Comparison of ENCODE assay signal across 8 cellular contexts in the genomic region with DNA sequence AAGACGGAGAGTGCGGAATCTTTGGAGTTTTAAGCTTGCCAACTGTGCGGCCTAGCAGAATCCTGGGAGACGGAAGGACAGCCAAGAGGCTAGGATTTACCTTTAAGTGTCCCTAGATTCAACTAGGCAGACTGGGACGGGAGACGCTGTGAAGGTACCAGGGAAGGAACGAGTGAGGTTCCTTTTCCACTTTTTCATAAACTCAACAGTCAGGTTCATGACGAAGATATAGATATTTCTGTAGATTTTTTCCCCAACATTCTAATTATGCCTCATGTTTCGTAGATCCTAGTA. TPM values are rescaled to one million over a fixed set of nuclear protein-coding genes. Genes with fewer than 3 reads are reported as not detected.
DNase-seq lines count a peak whose midpoint lies in the region; ATAC-seq lines count a peak whose summit lies in the region.

No MANE protein-coding gene starts in this region.

- peaks cover 9 to 48% (median 47%) of the 10 kb centered on the region in 5 donors for H3K4me1 ChIP-seq in subcutaneous abdominal adipose tissue (ENCODE audit: control insufficient read depth in 5 of 5, insufficient read depth in 5 of 5, low read length in 5 of 5)

- H3K27ac ChIP-seq in subcutaneous abdominal adipose tissue (ENCODE audit: low read depth, low read length) = peak overlapping the region; percentile 99

- no peaks in the 10 kb centered on the region for H3K27me3 Mint-ChIP-seq in activated T-helper 17 cell treated with anti-CD3 and anti-CD28 coated beads, Interleukin-2, amount 50 U/mL, for 72 hours

- H3K9ac ChIP-seq in subcutaneous abdominal adipose tissue (ENCODE audit: low read length in 5 of 5) = peak overlapping the region; percentile 82 to 99 (median 99)

- H3K4me1 Mint-ChIP-seq in activated T-helper 17 cell treated with anti-CD3 and anti-CD28 coated beads, Interleukin-2, amount 50 U/mL, for 72 hours = peaks cover 34% of the 10 kb centered on the region

- no peaks in the 10 kb centered on the region for H3K9me3 ChIP-seq in subcutaneous abdominal adipose tissue (ENCODE audit: control insufficient read depth in 5 of 5, low read length in 5 of 5)

- no peaks in the 10 kb centered on the region for H3K9me3 Mint-ChIP-seq in activated T-helper 17 cell treated with anti-CD3 and anti-CD28 coated beads, Interleukin-2, amount 50 U/mL, for 72 hours

- ATAC-seq in activated T-helper 17 cell treated with anti-CD3 and anti-CD28 coated beads, Interleukin-2, amount 50 U/mL, for 72 hours (replicated peaks) = no peak
- no peak for ATAC-seq in GM21529 (IDR thresholded peaks at IDR 0.05; ENCODE audit: unreplicated experiment)

- peak overlapping the region; percentile 71 for H3K27ac Mint-ChIP-seq in activated T-helper 17 cell treated with anti-CD3 and anti-CD28 coated beads, Interleukin-2, amount 50 U/mL, for 72 hours

- H3K4me3 ChIP-seq in iPS-11a (ENCODE audit: low read depth, low read length) (peak overlapping the region; percentile 93), subcutaneous abdominal adipose tissue (ENCODE audit: low read depth in 1 of 5, low read length in 5 of 5) (peak overlapping the region; percentile 72 to 98 (median 89))

- H3K27me3 ChIP-seq in subcutaneous abdominal adipose tissue (ENCODE audit: control insufficient read depth in 5 of 5, insufficient read depth in 4 of 5, low read length in 5 of 5) = no peaks in the 10 kb centered on the region

- peaks cover 87% of the 10 kb centered on the region for H3K36me3 Mint-ChIP-seq in activated T-helper 17 cell treated with anti-CD3 and anti-CD28 coated beads, Interleukin-2, amount 50 U/mL, for 72 hours (ENCODE audit: low read depth)

- H3K4me3 Mint-ChIP-seq in activated T-helper 17 cell treated with anti-CD3 and anti-CD28 coated beads, Interleukin-2, amount 50 U/mL, for 72 hours = peak overlapping the region; percentile 84

- peak; percentile 29 for DNase-seq in NCI-H748 treated with DMSO at 0.1 percent for 48 hours (lab: John Stamatoyannopoulos, UW)
- DNase-seq in NCI-H748 (lab: John Stamatoyannopoulos, UW; ENCODE audit: unreplicated experiment) = no peak
- DNase-seq in NCI-H510A treated with DMSO at 0.1 percent for 48 hours (lab: John Stamatoyannopoulos, UW) = no peak
- DNase-seq in NCI-H1694 treated with DMSO at 0.1 percent for 48 hours (lab: John Stamatoyannopoulos, UW) = no peak

- peaks cover 0 to 9% (median 3%) of the 10 kb centered on the region in 5 donors for H3K36me3 ChIP-seq in subcutaneous abdominal adipose tissue (ENCODE audit: control insufficient read depth in 5 of 5, insufficient read depth in 5 of 5, low read length in 5 of 5)

RNA-seq across cellular contexts. Expression of gene GABPB1, which starts 0.6 kb away (rescaled TPM):
- total RNA-seq in activated T-helper 17 cell treated with anti-CD3 and anti-CD28 coated beads, Interleukin-2, amount 50 U/mL, for 72 hours = 10 to 100 TPM; 30.9 to 31.2 TPM
